Comparison of ENCODE assay signal across 23 cellular contexts in genomic region chr13:37295046-37295445, GRCh38.
DNase-seq lines count a peak whose midpoint lies in the region; ATAC-seq and TF ChIP-seq lines count a peak whose summit lies in the region.
"Had no signal": no experiment of that assay in that cellular context is flagged by ENCODE, and none has a peak within 500 bp of the region (broad histone marks: within the 10 kb centered on the region; RNA-seq: fewer than 3 reads in every experiment).

No MANE protein-coding gene starts in this region.

- no peak overlapping the region for H3K4me3 ChIP-seq in right cardiac atrium (ENCODE audit: low read length)
- no peak overlapping the region for H3K4me3 ChIP-seq in gastrocnemius medialis
- H3K4me3 ChIP-seq in transverse colon, result no peak overlapping the region

- no peak overlapping the region for H3K27ac ChIP-seq in right cardiac atrium (ENCODE audit: low read length)
- peak overlapping the region in 3 of 4 donors; percentile 38 to 66 (median 43) for H3K27ac ChIP-seq in gastrocnemius medialis
- H3K27ac ChIP-seq in transverse colon, result no peak overlapping the region
- H3K27ac ChIP-seq: WERI-Rb-1 had no signal

- DNase-seq in NCI-H446 (lab: John Stamatoyannopoulos, UW) (peak; percentile 39 to 64), dermis blood vessel endothelial cell (peak; percentile 90), right cardiac atrium (peak; percentile 74 to 88 (median 74)), gastrocnemius medialis (peak in 1 of 2 donors; percentile 7), NCI-H69 (lab: John Stamatoyannopoulos, UW) (no peak), midbrain (lab: John Stamatoyannopoulos, UW) (no peak), transverse colon (no peak)
- DNase-seq: ACHN; activated CD4-positive, alpha-beta T cell treated with anti-CD3 and anti-CD28 coated beads, Interleukin-2, amount 50 U/mL, for 4 hours; activated gamma-delta T cell treated with Interleukin-2 at 50 U/mL for 16 hours; amniotic stem cell; C1 segment of cervical spinal cord; GOT3; KG1; NCI-H1092; NCI-H2081; NCI-H524; OCI-M1; SIG-M5; small intestine; stimulated activated CD4-positive, alpha-beta T cell treated with anti-CD3 and anti-CD28 coated beads, Interleukin-4, amount 100 ng/mL, for 4 hours; WERI-Rb-1 had no signal

- H3K4me1 ChIP-seq in right cardiac atrium (ENCODE audit: control insufficient read depth, insufficient read depth, low read length) (no peaks in the 10 kb centered on the region), gastrocnemius medialis (no peaks in the 10 kb centered on the region), transverse colon (no peaks in the 10 kb centered on the region)

- H3K9me3 ChIP-seq in right cardiac atrium (ENCODE audit: control insufficient read depth, low read length), result no peaks in the 10 kb centered on the region
- H3K9me3 ChIP-seq in gastrocnemius medialis, result no peaks in the 10 kb centered on the region
- H3K9me3 ChIP-seq in transverse colon, result no peaks in the 10 kb centered on the region

- in situ Hi-C loops in gastrocnemius medialis (cut with MboI; ENCODE audit: low sequenced_read_pairs in 4 of 4), result no loop called here
- in situ Hi-C loops in transverse colon (cut with MboI; ENCODE audit: low pct_ligation_motif_present in 1 of 4, low pct_unique_long_range_greater_than_20kb in 1 of 4, low sequenced_read_pairs in 3 of 4), result no loop called here

- TF ChIP-seq CTCF in gastrocnemius medialis (IDR thresholded peaks at IDR 0.05 in 4 of 5, conservative IDR thresholded peaks at IDR 0.05 in 1 of 5) (no peak), transverse colon (IDR thresholded peaks at IDR 0.05) (no peak)

- 42% methylated on average over 9 of the region's 9 CpGs for WGBS in right cardiac atrium
- 74 to 83% methylated on average over 9 of the region's 9 CpGs for WGBS in transverse colon (ENCODE audit: low coverage in 1 of 2), 2 donors

- TF ChIP-seq POLR2A in gastrocnemius medialis (IDR thresholded peaks at IDR 0.05) (no peak), transverse colon (IDR thresholded peaks at IDR 0.05) (no peak)

- intact Hi-C loops in right cardiac atrium (cut with DNase I), result no loop called here
- intact Hi-C loops in gastrocnemius medialis (cut with DNase I; ENCODE audit: low total_unique reads), result no loop called here
- intact Hi-C loops in transverse colon (cut with DNase I; ENCODE audit: low total_unique reads), result no loop called here

- no peak for TF ChIP-seq EP300 in transverse colon (IDR thresholded peaks at IDR 0.05; ENCODE audit: low read depth)

- ATAC-seq in right cardiac atrium, result peak; percentile 98 to 100
- ATAC-seq in gastrocnemius medialis, result peak; percentile 50 to 58
- ATAC-seq in GM18520 (IDR thresholded peaks at IDR 0.05; ENCODE audit: unreplicated experiment), result no peak

- H3K36me3 ChIP-seq in gastrocnemius medialis (no peaks in the 10 kb centered on the region), transverse colon (no peaks in the 10 kb centered on the region)
- H3K36me3 ChIP-seq: WERI-Rb-1 had no signal

- H3K27me3 ChIP-seq in right cardiac atrium (ENCODE audit: control insufficient read depth, insufficient read depth) (no peaks in the 10 kb centered on the region), gastrocnemius medialis (no peaks in the 10 kb centered on the region), transverse colon (no peaks in the 10 kb centered on the region)

Comparison
In these comparisons a context has a peak if more than half of its experiments do, and no peak if none do; other contexts are left out.
1. DNase-seq: peak in NCI-H446 (2 of 2), dermis blood vessel endothelial cell (single experiment) and right cardiac atrium (3 of 3); none in NCI-H69 (single experiment), midbrain (single experiment) and transverse colon (single experiment).
2. H3K27ac ChIP-seq: peak in gastrocnemius medialis (3 of 4); none in right cardiac atrium (single experiment) and transverse colon (0 of 4).